ENCODE assay signal across 10 cellular contexts in genomic region chr17:3732171-3732570, GRCh38. TPM values are rescaled to one million over a fixed set of nuclear protein-coding genes. Genes with fewer than 3 reads are reported as not detected.
DNase-seq lines count a peak whose midpoint lies in the region; ATAC-seq and TF ChIP-seq lines count a peak whose summit lies in the region.
"Had no signal": no experiment of that assay in that cellular context is flagged by ENCODE, and none has a peak within 500 bp of the region (broad histone marks: within the 10 kb centered on the region; RNA-seq: fewer than 3 reads in every experiment).

No MANE protein-coding gene starts in this region.

- ATAC-seq in HG02763 (IDR thresholded peaks at IDR 0.05; ENCODE audit: unreplicated experiment) = peak; percentile 53
- ATAC-seq in HG03097 (IDR thresholded peaks at IDR 0.05; ENCODE audit: low FRiP score, unreplicated experiment) = no peak
- ATAC-seq: HCT116 had no signal

- H3K4me1 Mint-ChIP-seq in osteocyte (ENCODE audit: unreplicated experiment) = peaks cover 41% of the 10 kb centered on the region
- peaks cover 3% of the 10 kb centered on the region for H3K4me1 Mint-ChIP-seq in activated naive CD4-positive, alpha-beta T cell treated with anti-CD3 and anti-CD28 coated beads, Interleukin-2, amount 10 ng/mL, durations not matched to agents 7 days and 5 days

- H3K36me3 Mint-ChIP-seq in osteocyte (ENCODE audit: unreplicated experiment) = no peaks in the 10 kb centered on the region
- H3K36me3 Mint-ChIP-seq in activated naive CD4-positive, alpha-beta T cell treated with anti-CD3 and anti-CD28 coated beads, Interleukin-2, amount 10 ng/mL, durations not matched to agents 7 days and 5 days = peaks cover 15% of the 10 kb centered on the region

- peaks cover 4% of the 10 kb centered on the region for H3K27me3 Mint-ChIP-seq in osteocyte (ENCODE audit: unreplicated experiment)
- peaks cover 5% of the 10 kb centered on the region for H3K27me3 Mint-ChIP-seq in activated naive CD4-positive, alpha-beta T cell treated with anti-CD3 and anti-CD28 coated beads, Interleukin-2, amount 10 ng/mL, durations not matched to agents 7 days and 5 days

- no peak overlapping the region for H3K27ac ChIP-seq in substantia nigra (ENCODE audit: low read depth, low read length, poor library complexity, severe bottlenecking)
- H3K27ac ChIP-seq: stomach had no signal

- TF ChIP-seq CTCF in GM12874 (IDR thresholded peaks at IDR 0.05; ENCODE audit: insufficient read depth, low read depth, low read length) (peak; percentile 56), osteocyte (IDR thresholded peaks at IDR 0.05) (no peak)

- CTCF ChIA-PET in activated naive CD4-positive, alpha-beta T cell treated with anti-CD3 and anti-CD28 coated beads, Interleukin-2, amount 10 ng/mL, durations not matched to agents 7 days and 5 days (lab: Charles Lee) = interaction anchor here (1.0 to 11.0 kb wide), 3 partner anchors 53 to 114 kb away, joined by 3 to 374 read pairs (median 114); partner anchors contain the start of gene NCBP3

- H3K27ac Mint-ChIP-seq in osteocyte (ENCODE audit: unreplicated experiment) = peak overlapping the region; percentile 72
- no peak overlapping the region for H3K27ac Mint-ChIP-seq in activated naive CD4-positive, alpha-beta T cell treated with anti-CD3 and anti-CD28 coated beads, Interleukin-2, amount 10 ng/mL, durations not matched to agents 7 days and 5 days

- no peaks in the 10 kb centered on the region for H3K9me3 Mint-ChIP-seq in osteocyte (ENCODE audit: unreplicated experiment)
- H3K9me3 Mint-ChIP-seq in activated naive CD4-positive, alpha-beta T cell treated with anti-CD3 and anti-CD28 coated beads, Interleukin-2, amount 10 ng/mL, durations not matched to agents 7 days and 5 days = no peaks in the 10 kb centered on the region

- peak; percentile 18 for DNase-seq in astrocyte of the hippocampus (ENCODE audit: low read depth, low spot score)
- no peak for DNase-seq in osteocyte (ENCODE audit: extremely low spot score, unreplicated experiment)
- DNase-seq in activated naive CD4-positive, alpha-beta T cell treated with anti-CD3 and anti-CD28 coated beads, Interleukin-2, amount 10 ng/mL, durations not matched to agents 7 days and 5 days = no peak
- DNase-seq in NCI-H2171 treated with DMSO at 0.1 percent for 48 hours (lab: John Stamatoyannopoulos, UW) = no peak
- no peak for DNase-seq in substantia nigra (lab: John Stamatoyannopoulos, UW)
- DNase-seq: stomach had no signal

- H3K4me3 Mint-ChIP-seq in osteocyte (ENCODE audit: unreplicated experiment) = no peak overlapping the region
- H3K4me3 Mint-ChIP-seq in activated naive CD4-positive, alpha-beta T cell treated with anti-CD3 and anti-CD28 coated beads, Interleukin-2, amount 10 ng/mL, durations not matched to agents 7 days and 5 days = no peak overlapping the region

RNA-seq across cellular contexts. Expression of gene HASPIN, which starts 8.5 kb away (rescaled TPM):
- total RNA-seq in osteocyte = 1.9 and 2.6 TPM in 2 replicates

RNA-seq across cellular contexts. Expression of gene P2RX5, which starts 36.2 kb away (rescaled TPM):
- 0.34 and 0.43 TPM in 2 replicates for total RNA-seq in osteocyte
